10 cellular contexts compared by ENCODE assay signal in genomic region chr15:40334941-40335795, GRCh38. TPM values are rescaled to one million over a fixed set of nuclear protein-coding genes. Genes with fewer than 3 reads are reported as not detected.
A peak's percentile ranks its signal among the peaks of the same experiment; 100 is the strongest.
DNase-seq lines count a peak whose midpoint lies in the region; ATAC-seq and TF ChIP-seq lines count a peak whose summit lies in the region.
"Had no signal": no experiment of that assay in that cellular context is flagged by ENCODE, and none has a peak within 500 bp of the region (broad histone marks: within the 10 kb centered on the region; RNA-seq: fewer than 3 reads in every experiment).

No MANE protein-coding gene starts in this region.

- no peaks in the 10 kb centered on the region for H3K9me3 Mint-ChIP-seq in mesothelial cell of epicardium
- no peaks in the 10 kb centered on the region for H3K9me3 Mint-ChIP-seq in WTC11
- H3K9me3 Mint-ChIP-seq in stimulated activated naive CD8-positive, alpha-beta T cell treated with anti-CD3 and anti-CD28 coated beads, Interleukin-15, amount 100 ng/mL, for 72 hours = no peaks in the 10 kb centered on the region
- H3K9me3 Mint-ChIP-seq: activated T-cell treated with anti-CD3 and anti-CD28 coated beads, Interleukin-2, amount 50 U/mL, for 72 hours had no signal

- ATAC-seq in WTC11 = no peak
- no peak for ATAC-seq in stimulated activated naive CD8-positive, alpha-beta T cell treated with anti-CD3 and anti-CD28 coated beads, Interleukin-15, amount 100 ng/mL, for 72 hours

- H3K27ac Mint-ChIP-seq in mesothelial cell of epicardium (peak overlapping the region; percentile 40), WTC11 (no peak overlapping the region)
- H3K27ac Mint-ChIP-seq in stimulated activated naive CD8-positive, alpha-beta T cell treated with anti-CD3 and anti-CD28 coated beads, Interleukin-15, amount 100 ng/mL, for 72 hours = no peak overlapping the region
- H3K27ac Mint-ChIP-seq: activated T-cell treated with anti-CD3 and anti-CD28 coated beads, Interleukin-2, amount 50 U/mL, for 72 hours had no signal

- H3K27me3 Mint-ChIP-seq in mesothelial cell of epicardium (ENCODE audit: low read depth) (no peaks in the 10 kb centered on the region), WTC11 (ENCODE audit: low read depth) (peaks cover 5% of the 10 kb centered on the region)
- no peaks in the 10 kb centered on the region for H3K27me3 Mint-ChIP-seq in stimulated activated naive CD8-positive, alpha-beta T cell treated with anti-CD3 and anti-CD28 coated beads, Interleukin-15, amount 100 ng/mL, for 72 hours

- H2AFZ ChIP-seq in ACC112 (ENCODE audit: low read length, unreplicated experiment) = no peak overlapping the region

- no peaks in the 10 kb centered on the region for H3K36me3 ChIP-seq in ACC112 (ENCODE audit: insufficient read depth, low read length)
- no peaks in the 10 kb centered on the region for H3K36me3 ChIP-seq in SK-N-MC (ENCODE audit: insufficient read depth, low read length)

- POLR2A ChIA-PET in WTC11 (lab: Charles Lee) = no interaction called here

- H3K4me3 ChIP-seq in ACC112 (ENCODE audit: low read depth, low read length) (no peak overlapping the region), SK-N-MC (no peak overlapping the region)

- H3K4me1 Mint-ChIP-seq in mesothelial cell of epicardium (peaks cover 64% of the 10 kb centered on the region), WTC11 (peaks cover 41% of the 10 kb centered on the region)
- H3K4me1 Mint-ChIP-seq in stimulated activated naive CD8-positive, alpha-beta T cell treated with anti-CD3 and anti-CD28 coated beads, Interleukin-15, amount 100 ng/mL, for 72 hours = peaks cover 35% of the 10 kb centered on the region

- H3K27ac ChIP-seq in ACC112 (ENCODE audit: low read depth, low read length) (peak overlapping the region; percentile 39), SK-N-MC (peak overlapping the region; percentile 81)

- H3K36me3 Mint-ChIP-seq in mesothelial cell of epicardium = no peaks in the 10 kb centered on the region
- H3K36me3 Mint-ChIP-seq in WTC11 = 0 out of 2 replicates have a peak, but pooled peaks cover 3% of the 10 kb centered on the region

- H3K4me1 ChIP-seq in ACC112 (ENCODE audit: control insufficient read depth, insufficient read depth, low read length, unreplicated experiment) = peaks cover 62% of the 10 kb centered on the region

- H3K9ac ChIP-seq in SK-N-MC (ENCODE audit: insufficient read length) = no peak overlapping the region

- DNase-seq in SK-N-MC (ENCODE audit: low read depth, low spot score) (no peak), mesothelial cell of epicardium (ENCODE audit: low spot score in 2 of 2, unreplicated experiment in 2 of 2) (no peak), GM19238 (ENCODE audit: insufficient read length, low spot score) (no peak), WTC11 (ENCODE audit: low spot score) (no peak)
- DNase-seq in stimulated activated naive CD8-positive, alpha-beta T cell treated with anti-CD3 and anti-CD28 coated beads, Interleukin-15, amount 100 ng/mL, for 72 hours = no peak
- DNase-seq: activated T-cell treated with anti-CD3 and anti-CD28 coated beads, Interleukin-2, amount 50 U/mL, for 72 hours had no signal

- TF ChIP-seq CTCF in mesothelial cell of epicardium (IDR thresholded peaks at IDR 0.05; ENCODE audit: unreplicated experiment) (no peak), WTC11 (IDR thresholded peaks at IDR 0.05) (no peak)

- H3K79me2 ChIP-seq in ACC112 (ENCODE audit: control insufficient read depth, insufficient read depth, low read length, unreplicated experiment) = peaks cover 27% of the 10 kb centered on the region

- H3K4me3 Mint-ChIP-seq in mesothelial cell of epicardium = no peak overlapping the region
- no peak overlapping the region for H3K4me3 Mint-ChIP-seq in WTC11
- H3K4me3 Mint-ChIP-seq in stimulated activated naive CD8-positive, alpha-beta T cell treated with anti-CD3 and anti-CD28 coated beads, Interleukin-15, amount 100 ng/mL, for 72 hours = no peak overlapping the region

- CTCF ChIA-PET in WTC11 (lab: Charles Lee) = interaction anchor here (0.9 to 9.6 kb wide), 13 partner anchors 7 to 117 kb away, joined by 3 to 264 read pairs (median 73); partner anchors contain the start of genes BAHD1, INAFM2 and PLCB2

- no peaks in the 10 kb centered on the region for H3K9me3 ChIP-seq in SK-N-MC (ENCODE audit: low read depth, low read length)

- H3K27me3 ChIP-seq in ACC112 (ENCODE audit: insufficient read depth, low read length) = no peaks in the 10 kb centered on the region

TF ChIP-seq in WTC11, 78 proteins besides CTCF, POLR2A, EP300 and RAD21:
- TF ChIP-seq, protein P1, sequence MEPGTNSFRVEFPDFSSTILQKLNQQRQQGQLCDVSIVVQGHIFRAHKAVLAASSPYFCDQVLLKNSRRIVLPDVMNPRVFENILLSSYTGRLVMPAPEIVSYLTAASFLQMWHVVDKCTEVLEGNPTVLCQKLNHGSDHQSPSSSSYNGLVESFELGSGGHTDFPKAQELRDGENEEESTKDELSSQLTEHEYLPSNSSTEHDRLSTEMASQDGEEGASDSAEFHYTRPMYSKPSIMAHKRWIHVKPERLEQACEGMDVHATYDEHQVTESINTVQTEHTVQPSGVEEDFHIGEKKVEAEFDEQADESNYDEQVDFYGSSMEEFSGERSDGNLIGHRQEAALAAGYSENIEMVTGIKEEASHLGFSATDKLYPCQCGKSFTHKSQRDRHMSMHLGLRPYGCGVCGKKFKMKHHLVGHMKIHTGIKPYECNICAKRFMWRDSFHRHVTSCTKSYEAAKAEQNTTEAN (CRISPR knock-in tag; IDR thresholded peaks at IDR 0.05) = no peak
- TF ChIP-seq PRRX2 (CRISPR knock-in tag; IDR thresholded peaks at IDR 0.05) (no peak), RELA (CRISPR knock-in tag; IDR thresholded peaks at IDR 0.05; ENCODE audit: borderline replicate concordance) (no peak), ZNF671 (CRISPR knock-in tag; IDR thresholded peaks at IDR 0.05) (no peak)
- TF ChIP-seq, protein P2, sequence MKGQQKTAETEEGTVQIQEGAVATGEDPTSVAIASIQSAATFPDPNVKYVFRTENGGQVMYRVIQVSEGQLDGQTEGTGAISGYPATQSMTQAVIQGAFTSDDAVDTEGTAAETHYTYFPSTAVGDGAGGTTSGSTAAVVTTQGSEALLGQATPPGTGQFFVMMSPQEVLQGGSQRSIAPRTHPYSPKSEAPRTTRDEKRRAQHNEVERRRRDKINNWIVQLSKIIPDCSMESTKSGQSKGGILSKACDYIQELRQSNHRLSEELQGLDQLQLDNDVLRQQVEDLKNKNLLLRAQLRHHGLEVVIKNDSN (CRISPR knock-in tag; IDR thresholded peaks at IDR 0.05) = no peak

RNA-seq across cellular contexts. Expression of gene CCDC9B, which starts 5.6 kb away (rescaled TPM):
- total RNA-seq in mesothelial cell of epicardium (23.4 to 26.9 TPM (median 26.1 TPM) in 3 replicates), WTC11 (2021) (1.4 to 1.8 TPM (median 1.8 TPM) in 3 replicates)

RNA-seq across cellular contexts. Expression of gene INAFM2, which starts 11.7 kb away (rescaled TPM):
- 19.2 to 23.1 TPM (median 21.9 TPM) in 3 replicates for total RNA-seq in mesothelial cell of epicardium
- total RNA-seq in WTC11 (2021) = 28.2 to 34.2 TPM (median 30.3 TPM) in 3 replicates

RNA-seq across cellular contexts. Expression of gene PHGR1, which starts 15.7 kb away (rescaled TPM):
- total RNA-seq in mesothelial cell of epicardium (0.93 TPM in 1 of 3 replicates, not detected in the others), WTC11 (2021) (not detected in 3 replicates)
- total RNA-seq: activated T-cell treated with anti-CD3 and anti-CD28 coated beads, Interleukin-2, amount 50 U/mL, for 72 hours; dermis microvascular lymphatic vessel endothelial cell; LHCN-M2; pulmonary artery endothelial cell had no signal

RNA-seq across cellular contexts. Expression of gene DISP2, which starts 22.9 kb away (rescaled TPM):
- total RNA-seq in mesothelial cell of epicardium (0.57 to 0.76 TPM (median 0.64 TPM) in 3 replicates), WTC11 (2021) (1.0 to 3.5 TPM (median 1.9 TPM) in 3 replicates)

RNA-seq across cellular contexts. Expression of gene PLCB2, which starts 27.4 kb away (rescaled TPM):
- 9.8 to 11.5 TPM (median 10.7 TPM) in 3 replicates for total RNA-seq in mesothelial cell of epicardium
- 14.2 to 18.5 TPM (median 15.2 TPM) in 3 replicates for total RNA-seq in WTC11 (2021)
- total RNA-seq: dermis microvascular lymphatic vessel endothelial cell had no signal
